In genomic region chr7:89027781-89028180, GRCh38 we compare ENCODE assay signal across 24 cellular contexts.
"Had no signal": no experiment of that assay in that cellular context is flagged by ENCODE, and none has a peak within 500 bp of the region (broad histone marks: within the 10 kb centered on the region; RNA-seq: fewer than 3 reads in every experiment).

No MANE protein-coding gene starts in this region.

- H3K4me3 ChIP-seq: hepatocyte, left lung, lung, sigmoid colon, spleen, thyroid gland, upper lobe of right lung had no signal

- H3K4me2 ChIP-seq: hepatocyte had no signal

- H3K36me3 ChIP-seq: left lung, sigmoid colon, spleen, thyroid gland, upper lobe of right lung had no signal

- H2AFZ ChIP-seq: hepatocyte had no signal

- H3K79me2 ChIP-seq: hepatocyte had no signal

- H3K27ac ChIP-seq: left lung, sigmoid colon, spleen, thyroid gland, upper lobe of right lung had no signal

- ATAC-seq: activated CD4-positive, alpha-beta T cell treated with anti-CD3 and anti-CD28 coated beads for 36 hours; activated T-cell treated with anti-CD3 and anti-CD28 coated beads, Interleukin-2, amount 50 U/mL, for 4 hours; effector memory CD8-positive, alpha-beta T cell; esophagus mucosa; left lung; naive thymus-derived CD4-positive, alpha-beta T cell; stimulated activated naive CD8-positive, alpha-beta T cell treated with anti-CD3 and anti-CD28 coated beads, Interleukin-15, Interleukin-2, amounts not matched to agents 100 U/mL and 50 U/mL, for 24 hours; upper lobe of right lung had no signal

- DNase-seq: activated B cell treated with CpG ODN at 0.5 μM for 24 hours; activated CD4-positive, alpha-beta T cell treated with anti-CD3 and anti-CD28 coated beads for 36 hours; activated CD4-positive, alpha-beta T cell treated with anti-CD3 and anti-CD28 coated beads, Interleukin-2, amount 50 U/mL, for 4 hours; activated CD8-positive, alpha-beta memory T cell treated with anti-CD3 and anti-CD28 coated beads, Interleukin-2, amount 50 U/mL, for 48 hours; activated naive CD4-positive, alpha-beta T cell; activated naive CD8-positive, alpha-beta T cell treated with anti-CD3 and anti-CD28 coated beads for 36 hours; activated T-cell treated with anti-CD3 and anti-CD28 coated beads, Interleukin-2, amount 50 U/mL, for 4 hours; central memory CD4-positive, alpha-beta T cell; effector memory CD8-positive, alpha-beta T cell; glutamatergic neuron; kidney glomerular epithelial cell; left lung; naive thymus-derived CD4-positive, alpha-beta T cell; posterior cingulate gyrus; sigmoid colon; spleen; stimulated activated CD4-positive, alpha-beta T cell treated with anti-CD3 and anti-CD28 coated beads, Interleukin-4, amount 100 ng/mL, for 24 hours; stimulated activated naive CD8-positive, alpha-beta T cell treated with anti-CD3 and anti-CD28 coated beads, Interleukin-15, Interleukin-2, amounts not matched to agents 100 U/mL and 50 U/mL, for 24 hours; T1000; thyroid gland; upper lobe of right lung had no signal

- H3K27me3 ChIP-seq: hepatocyte, left lung, sigmoid colon, spleen, thyroid gland, upper lobe of right lung had no signal

- H3K4me1 ChIP-seq: left lung, sigmoid colon, spleen, thyroid gland, upper lobe of right lung had no signal

- H3K9me3 ChIP-seq: left lung, sigmoid colon, spleen, thyroid gland, upper lobe of right lung had no signal
